In genomic region chr17:30101686-30102390, GRCh38 we compare ENCODE assay signal across 26 cellular contexts.
"Had no signal": no experiment of that assay in that cellular context is flagged by ENCODE, and none has a peak within 500 bp of the region (broad histone marks: within the 10 kb centered on the region; RNA-seq: fewer than 3 reads in every experiment).

No MANE protein-coding gene starts in this region.

- H3K36me3 ChIP-seq: Peyer's patch, SJCRH30 had no signal

- H3K27me3 ChIP-seq: Peyer's patch had no signal

- H3K4me2 ChIP-seq: SK-N-SH had no signal

- H3K9me3 ChIP-seq: Peyer's patch, SJCRH30, SK-N-SH had no signal

- H3K27ac ChIP-seq: RWPE1, SJCRH30, VCaP had no signal

- DNase-seq: activated CD4-positive, alpha-beta memory T cell treated with anti-CD3 and anti-CD28 coated beads for 36 hours; activated CD4-positive, alpha-beta T cell treated with anti-CD3 and anti-CD28 coated beads, Interleukin-2, amount 10 ng/mL, durations not matched to agents 7 days and 5 days; activated CD4-positive, CD25-positive, alpha-beta regulatory T cell; activated CD8-positive, alpha-beta memory T cell treated with anti-CD3 and anti-CD28 coated beads for 24 hours; activated effector memory CD4-positive, alpha-beta T cell treated with anti-CD3 and anti-CD28 coated beads, Interleukin-2, amount 50 U/mL, for 16 hours; activated naive CD4-positive, alpha-beta T cell treated with Interleukin-2 at 50 U/mL for 16 hours; activated naive CD8-positive, alpha-beta T cell treated with anti-CD3 and anti-CD28 coated beads, Interleukin-2, amount 50 U/mL, for 24 hours; activated T-cell treated with anti-CD3 and anti-CD28 coated beads, Interleukin-2, amount 50 U/mL, for 4 hours; amniotic stem cell; Kasumi-1; KBM-7; NCI-H1048; NCI-H146; NCI-H187 treated with DMSO at 0.1 percent for 48 hours; NCI-H2081 treated with DMSO at 0.1 percent for 48 hours; NCI-H226; NCI-H526 treated with DMSO at 0.1 percent for 48 hours; NCI-H82; Peyer's patch; Right ventricle myocardium superior; SJCRH30; SK-N-SH; T-helper 1 cell had no signal

- H3K4me1 ChIP-seq: Peyer's patch, SJCRH30 had no signal

- H3K4me3 ChIP-seq: Peyer's patch, SJCRH30 had no signal

- H3K9ac ChIP-seq: SK-N-SH had no signal

- ATAC-seq: activated naive CD4-positive, alpha-beta T cell treated with anti-CD3 and anti-CD28 coated beads, Interleukin-2, amount 50 U/mL, for 72 hours; activated naive CD8-positive, alpha-beta T cell treated with anti-CD3 and anti-CD28 coated beads, Interleukin-2, amount 50 U/mL, for 24 hours; activated T-cell treated with anti-CD3 and anti-CD28 coated beads, Interleukin-2, amount 50 U/mL, for 4 hours had no signal
